ENCODE assay signal across 9 cellular contexts in the genomic region with DNA sequence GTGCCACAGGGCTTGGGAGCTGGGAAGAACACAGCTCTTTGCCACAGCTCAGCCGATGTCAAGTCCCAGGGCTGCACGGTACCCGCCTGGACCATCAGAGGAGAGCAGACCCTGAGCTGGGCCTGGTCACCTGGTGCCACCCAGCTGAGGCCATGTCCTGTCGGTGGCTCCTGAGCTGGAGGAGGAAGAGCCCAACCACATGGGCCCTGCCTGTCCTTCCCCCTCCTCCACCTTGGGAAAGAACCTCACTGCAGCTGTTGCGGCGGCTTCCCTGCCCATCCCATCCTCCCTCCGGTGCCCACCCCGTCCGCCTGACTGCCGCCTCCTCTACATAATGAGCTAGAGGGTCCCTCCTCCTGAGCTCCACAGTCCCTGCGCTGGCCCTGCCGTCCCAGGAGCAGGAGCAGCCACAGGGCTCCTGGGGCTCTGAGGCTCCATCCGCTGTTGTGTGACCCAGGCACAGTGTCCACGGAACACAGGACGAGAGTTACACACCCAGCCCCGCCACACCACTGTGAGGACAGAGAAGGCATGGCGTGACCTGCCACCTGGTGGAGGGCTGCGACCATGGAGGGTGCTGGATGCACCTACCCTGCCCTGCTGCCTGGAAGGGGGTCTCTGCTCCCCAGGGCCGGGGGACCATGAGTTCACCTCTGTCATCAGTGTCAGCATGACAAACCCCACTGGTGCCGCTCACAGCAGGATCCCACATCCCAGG. TPM values are rescaled to one million over a fixed set of nuclear protein-coding genes. Genes with fewer than 3 reads are reported as not detected.
DNase-seq lines count a peak whose midpoint lies in the region; ATAC-seq, FAIRE-seq and TF ChIP-seq lines count a peak whose summit lies in the region.
"Had no signal": no experiment of that assay in that cellular context is flagged by ENCODE, and none has a peak within 500 bp of the region (broad histone marks: within the 10 kb centered on the region; RNA-seq: fewer than 3 reads in every experiment).

No MANE protein-coding gene starts in this region.

- peaks cover 12 to 14% of the 10 kb centered on the region in 2 donors for H3K4me1 ChIP-seq in neuronal stem cell (ENCODE audit: control insufficient read depth in 2 of 2, insufficient read depth in 1 of 2, low read depth in 1 of 2, low read length in 2 of 2)

- peaks cover 1 to 2% of the 10 kb centered on the region in 2 donors for H3K36me3 ChIP-seq in neuronal stem cell (replicated peaks in 1 of 2; ENCODE audit: control insufficient read depth in 2 of 2, insufficient read depth in 2 of 2, low read length in 2 of 2)

- H2BK15ac ChIP-seq in neuronal stem cell (ENCODE audit: low read length): peak overlapping the region; percentile 96

- FAIRE-seq in HTR-8/SVneo (lab: Jason Lieb, UNC): peak; percentile 64

- peak overlapping the region; percentile 91 for H3K23ac ChIP-seq in neuronal stem cell (ENCODE audit: low read depth, low read length, poor library complexity)

- ATAC-seq in HG03175 (IDR thresholded peaks at IDR 0.05; ENCODE audit: unreplicated experiment) (no peak), HG03521 (IDR thresholded peaks at IDR 0.05; ENCODE audit: unreplicated experiment) (no peak)

- no peak overlapping the region for H4K91ac ChIP-seq in neuronal stem cell (ENCODE audit: low read depth, low read length, poor library complexity)

- peak overlapping the region; percentile 54 for H2BK5ac ChIP-seq in neuronal stem cell (ENCODE audit: low read length)

- peak overlapping the region; percentile 84 for H3K9ac ChIP-seq in neuronal stem cell (ENCODE audit: low read depth, low read length, poor library complexity)

- no peak overlapping the region for H3K27ac Mint-ChIP-seq in Calu3 (ENCODE audit: unreplicated experiment)
- peak overlapping the region; percentile 45 for H3K27ac Mint-ChIP-seq in activated CD4-positive, alpha-beta T cell treated with anti-CD3 and anti-CD28 coated beads, Interleukin-2, amount 10 ng/mL, durations not matched to agents 24 days and 14 days

- peak overlapping the region; percentile 97 for H3K14ac ChIP-seq in neuronal stem cell (ENCODE audit: low read length)

- H3K4me1 Mint-ChIP-seq in Calu3 (ENCODE audit: low read depth, unreplicated experiment): no peaks in the 10 kb centered on the region
- H3K4me1 Mint-ChIP-seq in activated CD4-positive, alpha-beta T cell treated with anti-CD3 and anti-CD28 coated beads, Interleukin-2, amount 10 ng/mL, durations not matched to agents 24 days and 14 days: peaks cover 5% of the 10 kb centered on the region

- H3K36me3 Mint-ChIP-seq in Calu3 (ENCODE audit: insufficient read depth, unreplicated experiment): peaks cover 27% of the 10 kb centered on the region
- peaks cover 10% of the 10 kb centered on the region for H3K36me3 Mint-ChIP-seq in activated CD4-positive, alpha-beta T cell treated with anti-CD3 and anti-CD28 coated beads, Interleukin-2, amount 10 ng/mL, durations not matched to agents 24 days and 14 days (ENCODE audit: low read depth)

- H3K9me3 ChIP-seq in neuronal stem cell (replicated peaks in 1 of 2; ENCODE audit: control insufficient read depth in 2 of 2, insufficient read depth in 1 of 2, low read depth in 1 of 2, low read length in 2 of 2): no peaks in the 10 kb centered on the region

- intact Hi-C loops in Calu3 (cut with micrococcal nuclease; ENCODE audit: unreplicated experiment): no loop called here
- intact Hi-C loops in activated CD4-positive, alpha-beta T cell treated with anti-CD3 and anti-CD28 coated beads, Interleukin-2, amount 10 ng/mL, durations not matched to agents 24 days and 14 days (cut with micrococcal nuclease): no loop called here

- H3K27me3 ChIP-seq in neuronal stem cell (ENCODE audit: control insufficient read depth in 3 of 3, insufficient read depth in 3 of 3, low read depth in 1 of 3, low read length in 3 of 3): no peaks in the 10 kb centered on the region

- peaks cover 3% of the 10 kb centered on the region for H3K79me1 ChIP-seq in neuronal stem cell (ENCODE audit: low read depth, low read length)

- H4K8ac ChIP-seq in neuronal stem cell (ENCODE audit: low read depth, low read length): peak overlapping the region; percentile 98

- H3K4me3 ChIP-seq in epithelial cell of proximal tubule (ENCODE audit: low read depth, low read length) (no peak overlapping the region), neuronal stem cell (ENCODE audit: low read length in 2 of 2) (peak overlapping the region in 1 of 2 donors; percentile 0)
- H3K4me3 ChIP-seq: lung had no signal

- no peak overlapping the region for H3K27ac ChIP-seq in neuronal stem cell (replicated peaks; ENCODE audit: low read length)

- no CpG with 5 or more reads among the region's 20 CpGs for WGBS in neuronal stem cell (ENCODE audit: extremely low coverage in 2 of 2, insufficient read length in 2 of 2, insufficient replicate concordance in 1 of 2), 2 donors

- H2AK5ac ChIP-seq in neuronal stem cell (ENCODE audit: low read depth, low read length): peak overlapping the region; percentile 99

- TF ChIP-seq CTCF in Calu3 (IDR thresholded peaks at IDR 0.05; ENCODE audit: unreplicated experiment) (no peak), epithelial cell of proximal tubule (conservative IDR thresholded peaks at IDR 0.05; ENCODE audit: low read depth, low read length) (peak; percentile 53)

- peak overlapping the region; percentile 97 for H2BK12ac ChIP-seq in neuronal stem cell (ENCODE audit: low read length)

- H2BK120ac ChIP-seq in neuronal stem cell (ENCODE audit: low read depth, low read length): peak overlapping the region; percentile 81

- no peak overlapping the region for H3K4me3 Mint-ChIP-seq in Calu3 (ENCODE audit: low read depth, unreplicated experiment)
- H3K4me3 Mint-ChIP-seq in activated CD4-positive, alpha-beta T cell treated with anti-CD3 and anti-CD28 coated beads, Interleukin-2, amount 10 ng/mL, durations not matched to agents 24 days and 14 days: no peak overlapping the region

- H3K4me2 ChIP-seq in neuronal stem cell (ENCODE audit: insufficient read depth, low read length, poor library complexity, severe bottlenecking): peak overlapping the region; percentile 18

- peak overlapping the region; percentile 39 for H3K18ac ChIP-seq in neuronal stem cell (ENCODE audit: low read length)

- DNase-seq in Calu3 (peak; percentile 32), HTR-8/SVneo (ENCODE audit: insufficient read length, low spot score) (peak; percentile 59), epithelial cell of proximal tubule (ENCODE audit: low read depth) (no peak), neuronal stem cell (ENCODE audit: low spot score) (no peak), NCI-H146 treated with DMSO at 0.1 percent for 48 hours (lab: John Stamatoyannopoulos, UW; ENCODE audit: unreplicated experiment) (no peak)
- peak; percentile 81 for DNase-seq in activated CD4-positive, alpha-beta T cell treated with anti-CD3 and anti-CD28 coated beads, Interleukin-2, amount 10 ng/mL, durations not matched to agents 24 days and 14 days

- peak overlapping the region; percentile 11 for H2AFZ ChIP-seq in neuronal stem cell (ENCODE audit: low read length)

- peak overlapping the region; percentile 93 for H3K4ac ChIP-seq in neuronal stem cell (ENCODE audit: low read length)

- no TSS peak for BruUV-seq in Calu3 (replicated peaks; lab: Mats Ljungman, UMichigan)

- CTCF ChIA-PET in Calu3 (lab: Charles Lee): no interaction called here

- H3K27me3 Mint-ChIP-seq in Calu3 (ENCODE audit: unreplicated experiment): peaks cover 31% of the 10 kb centered on the region
- peaks cover 4% of the 10 kb centered on the region for H3K27me3 Mint-ChIP-seq in activated CD4-positive, alpha-beta T cell treated with anti-CD3 and anti-CD28 coated beads, Interleukin-2, amount 10 ng/mL, durations not matched to agents 24 days and 14 days

- H3K9me3 Mint-ChIP-seq in Calu3 (ENCODE audit: low read depth, unreplicated experiment): no peaks in the 10 kb centered on the region
- no peaks in the 10 kb centered on the region for H3K9me3 Mint-ChIP-seq in activated CD4-positive, alpha-beta T cell treated with anti-CD3 and anti-CD28 coated beads, Interleukin-2, amount 10 ng/mL, durations not matched to agents 24 days and 14 days

RNA-seq across cellular contexts. Expression of gene CHMP6, which starts 21.4 kb away (rescaled TPM):
- 25.5 and 27.9 TPM in 2 replicates for total RNA-seq in Calu3 (2022)
- total RNA-seq in activated CD4-positive, alpha-beta T cell treated with anti-CD3 and anti-CD28 coated beads, Interleukin-2, amount 10 ng/mL, durations not matched to agents 24 days and 14 days: 30.8 and 32.8 TPM in 2 replicates
- total RNA-seq in epithelial cell of proximal tubule: 32.6 and 35.7 TPM in 2 replicates
- 14.3 TPM for polyA plus RNA-seq in neuronal stem cell (2013, experiment 1 of 2)
- 13.1 TPM for polyA plus RNA-seq in neuronal stem cell (2013, experiment 2 of 2)

Comparison
In these comparisons a context has a peak if more than half of its experiments do, and no peak if none do; other contexts are left out.
1. DNase-seq: peak in Calu3 (single experiment), HTR-8/SVneo (single experiment) and activated CD4-positive, alpha-beta T cell treated with anti-CD3 and anti-CD28 coated beads, Interleukin-2, amount 10 ng/mL, durations not matched to agents 24 days and 14 days (single experiment); none in epithelial cell of proximal tubule (single experiment), neuronal stem cell (single experiment) and NCI-H146 treated with DMSO at 0.1 percent for 48 hours (single experiment).